31 cellular contexts compared by ENCODE assay signal in genomic region chr12:27095346-27095745, GRCh38. TPM values are rescaled to one million over a fixed set of nuclear protein-coding genes. Genes with fewer than 3 reads are reported as not detected.
DNase-seq lines count a peak whose midpoint lies in the region; ATAC-seq and TF ChIP-seq lines count a peak whose summit lies in the region.
"Had no signal": no experiment of that assay in that cellular context is flagged by ENCODE, and none has a peak within 500 bp of the region (broad histone marks: within the 10 kb centered on the region; RNA-seq: fewer than 3 reads in every experiment).

No MANE protein-coding gene starts in this region.

- CTCF ChIA-PET in activated B cell treated with CpG ODN at 0.5 μM for 24 hours (lab: Charles Lee): no interaction called here
- CTCF ChIA-PET in activated CD8-positive, alpha-beta T cell treated with anti-CD3 and anti-CD28 coated beads, Interleukin-2, amount 10 ng/mL, durations not matched to agents 7 days and 5 days (lab: Charles Lee): no interaction called here

- peak overlapping the region; percentile 29; the same call in 1 of the 2 replicates for H3K27ac ChIP-seq in C4-2B
- H3K27ac ChIP-seq in neutrophil: peak overlapping the region; percentile 46
- H3K27ac ChIP-seq: parathyroid adenoma, spleen, vagina, WERI-Rb-1 had no signal

- H3K4me3 ChIP-seq in neutrophil (ENCODE audit: low read depth in 1 of 2, low read length in 1 of 2): no peak overlapping the region
- H3K4me3 ChIP-seq: spleen, vagina had no signal

- H3K27ac Mint-ChIP-seq in activated B cell treated with CpG ODN at 0.5 μM for 24 hours: peak overlapping the region; percentile 81
- no peak overlapping the region for H3K27ac Mint-ChIP-seq in activated CD8-positive, alpha-beta T cell treated with anti-CD3 and anti-CD28 coated beads, Interleukin-2, amount 10 ng/mL, durations not matched to agents 7 days and 5 days
- H3K27ac Mint-ChIP-seq: activated CD4-positive, alpha-beta T cell treated with anti-CD3 and anti-CD28 coated beads, Interleukin-2, amount 10 ng/mL, durations not matched to agents 7 days and 5 days; activated naive CD8-positive, alpha-beta T cell; stimulated activated naive CD8-positive, alpha-beta T cell treated with anti-CD3 and anti-CD28 coated beads, Interleukin-15, amount 100 ng/mL, for 72 hours; T-cell had no signal

- peak overlapping the region; percentile 68 for H3K4me3 Mint-ChIP-seq in activated B cell treated with CpG ODN at 0.5 μM for 24 hours
- no peak overlapping the region for H3K4me3 Mint-ChIP-seq in activated CD8-positive, alpha-beta T cell treated with anti-CD3 and anti-CD28 coated beads, Interleukin-2, amount 10 ng/mL, durations not matched to agents 7 days and 5 days
- H3K4me3 Mint-ChIP-seq: activated CD4-positive, alpha-beta T cell treated with anti-CD3 and anti-CD28 coated beads, Interleukin-2, amount 10 ng/mL, durations not matched to agents 7 days and 5 days; activated naive CD8-positive, alpha-beta T cell; neural crest cell; stimulated activated naive CD8-positive, alpha-beta T cell treated with anti-CD3 and anti-CD28 coated beads, Interleukin-15, amount 100 ng/mL, for 72 hours; T-cell had no signal

- peaks cover 12% of the 10 kb centered on the region for H3K9me3 Mint-ChIP-seq in activated B cell treated with CpG ODN at 0.5 μM for 24 hours
- no peaks in the 10 kb centered on the region for H3K9me3 Mint-ChIP-seq in activated CD8-positive, alpha-beta T cell treated with anti-CD3 and anti-CD28 coated beads, Interleukin-2, amount 10 ng/mL, durations not matched to agents 7 days and 5 days (ENCODE audit: insufficient read depth)

- no peaks in the 10 kb centered on the region for H3K27me3 Mint-ChIP-seq in activated B cell treated with CpG ODN at 0.5 μM for 24 hours
- H3K27me3 Mint-ChIP-seq in activated CD8-positive, alpha-beta T cell treated with anti-CD3 and anti-CD28 coated beads, Interleukin-2, amount 10 ng/mL, durations not matched to agents 7 days and 5 days (ENCODE audit: low read depth): no peaks in the 10 kb centered on the region
- H3K27me3 Mint-ChIP-seq: activated CD4-positive, alpha-beta T cell treated with anti-CD3 and anti-CD28 coated beads, Interleukin-2, amount 10 ng/mL, durations not matched to agents 7 days and 5 days; activated naive CD8-positive, alpha-beta T cell; stimulated activated naive CD8-positive, alpha-beta T cell treated with anti-CD3 and anti-CD28 coated beads, Interleukin-15, amount 100 ng/mL, for 72 hours; T-cell had no signal

- intact Hi-C loops in activated B cell treated with CpG ODN at 0.5 μM for 24 hours (cut with micrococcal nuclease): no loop called here

- TF ChIP-seq CTCF in C4-2B (conservative IDR thresholded peaks at IDR 0.05): no peak
- no peak for TF ChIP-seq CTCF in activated B cell treated with CpG ODN at 0.5 μM for 24 hours (IDR thresholded peaks at IDR 0.05)
- no peak for TF ChIP-seq CTCF in neutrophil (IDR thresholded peaks at IDR 0.05)

- H3K4me1 ChIP-seq in neutrophil (ENCODE audit: control insufficient read depth in 1 of 2, insufficient read depth in 1 of 2, low read depth in 1 of 2, low read length in 1 of 2): peaks cover 32 to 45% of the 10 kb centered on the region in 2 experiments
- H3K4me1 ChIP-seq: parathyroid adenoma, vagina had no signal

- H3K4me1 Mint-ChIP-seq in activated B cell treated with CpG ODN at 0.5 μM for 24 hours: peaks cover 35% of the 10 kb centered on the region
- H3K4me1 Mint-ChIP-seq in activated CD8-positive, alpha-beta T cell treated with anti-CD3 and anti-CD28 coated beads, Interleukin-2, amount 10 ng/mL, durations not matched to agents 7 days and 5 days (ENCODE audit: low read depth): no peaks in the 10 kb centered on the region
- H3K4me1 Mint-ChIP-seq: activated CD4-positive, alpha-beta T cell treated with anti-CD3 and anti-CD28 coated beads, Interleukin-2, amount 10 ng/mL, durations not matched to agents 7 days and 5 days; neural crest cell; stimulated activated naive CD8-positive, alpha-beta T cell treated with anti-CD3 and anti-CD28 coated beads, Interleukin-15, amount 100 ng/mL, for 72 hours had no signal

- H3K36me3 Mint-ChIP-seq in activated B cell treated with CpG ODN at 0.5 μM for 24 hours (ENCODE audit: low read depth): peaks cover 10% of the 10 kb centered on the region
- no peaks in the 10 kb centered on the region for H3K36me3 Mint-ChIP-seq in activated CD8-positive, alpha-beta T cell treated with anti-CD3 and anti-CD28 coated beads, Interleukin-2, amount 10 ng/mL, durations not matched to agents 7 days and 5 days (ENCODE audit: low read depth)

- POLR2A ChIA-PET in activated B cell treated with CpG ODN at 0.5 μM for 24 hours (lab: Charles Lee): no interaction called here
- POLR2A ChIA-PET in activated CD8-positive, alpha-beta T cell treated with anti-CD3 and anti-CD28 coated beads, Interleukin-2, amount 10 ng/mL, durations not matched to agents 7 days and 5 days (lab: Charles Lee): no interaction called here

- DNase-seq in NCI-H1105 (lab: John Stamatoyannopoulos, UW): peak; percentile 7
- no peak for DNase-seq in activated B cell treated with CpG ODN at 0.5 μM for 24 hours
- DNase-seq in activated CD8-positive, alpha-beta T cell treated with anti-CD3 and anti-CD28 coated beads, Interleukin-2, amount 10 ng/mL, durations not matched to agents 7 days and 5 days: no peak
- no peak for DNase-seq in D341Med (ENCODE audit: low spot score)
- no peak for DNase-seq in stimulated activated CD4-positive, alpha-beta T cell treated with anti-CD3 and anti-CD28 coated beads, Interleukin-15, amount 100 ng/mL, for 24 hours
- DNase-seq in OCI-M1 (lab: John Stamatoyannopoulos, UW): no peak
- DNase-seq: activated CD4-positive, alpha-beta T cell treated with anti-CD3 and anti-CD28 coated beads, Interleukin-2, amount 10 ng/mL, durations not matched to agents 7 days and 5 days; activated effector memory CD4-positive, alpha-beta T cell treated with anti-CD3 and anti-CD28 coated beads, Interleukin-2, amount 50 U/mL, for 16 hours; activated T-cell treated with anti-CD3 and anti-CD28 coated beads, Interleukin-2, amount 50 U/mL, for 1 hour; GDM1; hypothalamus; left colon; mesendoderm; NCI-H1092 treated with DMSO at 0.1 percent for 48 hours; NCI-H2081 treated with DMSO at 0.1 percent for 48 hours; NCI-H82; right cardiac atrium; spleen; stimulated activated CD8-positive, alpha-beta memory T cell treated with anti-CD3 and anti-CD28 coated beads, Interleukin-4, amount 100 ng/mL, for 48 hours; stimulated activated naive CD8-positive, alpha-beta T cell treated with anti-CD3 and anti-CD28 coated beads, Interleukin-15, amount 100 ng/mL, for 72 hours; T-cell; WERI-Rb-1 had no signal

- no peaks in the 10 kb centered on the region for H3K9me3 ChIP-seq in neutrophil
- H3K9me3 ChIP-seq: vagina had no signal

- ATAC-seq in activated B cell treated with CpG ODN at 0.5 μM for 24 hours (ENCODE audit: low read depth): no peak
- ATAC-seq in activated CD8-positive, alpha-beta T cell treated with anti-CD3 and anti-CD28 coated beads, Interleukin-2, amount 10 ng/mL, durations not matched to agents 7 days and 5 days: no peak
- ATAC-seq: HCT116; left colon; right cardiac atrium; stimulated activated naive CD8-positive, alpha-beta T cell treated with anti-CD3 and anti-CD28 coated beads, Interleukin-15, amount 100 ng/mL, for 72 hours; T-cell had no signal

- H3K27me3 ChIP-seq in neutrophil: no peaks in the 10 kb centered on the region
- H3K27me3 ChIP-seq: spleen, vagina had no signal

- H3K36me3 ChIP-seq in neutrophil: no peaks in the 10 kb centered on the region
- H3K36me3 ChIP-seq: spleen, vagina, WERI-Rb-1 had no signal

RNA-seq across cellular contexts. Expression of gene C12orf71, which starts 13.0 kb away (rescaled TPM):
- not detected in 2 replicates for total RNA-seq in activated B cell treated with CpG ODN at 0.5 μM for 24 hours
- total RNA-seq in activated CD8-positive, alpha-beta T cell treated with anti-CD3 and anti-CD28 coated beads, Interleukin-2, amount 10 ng/mL, durations not matched to agents 7 days and 5 days: not detected
- total RNA-seq: activated CD4-positive, alpha-beta T cell treated with anti-CD3 and anti-CD28 coated beads, Interleukin-2, amount 10 ng/mL, durations not matched to agents 7 days and 5 days; chondrocyte; HT-29; left colon; neural crest cell; right cardiac atrium; spleen; T-cell; vagina had no signal
